Comparison of ENCODE assay signal across 32 cellular contexts in genomic region chr5:40084614-40085013, GRCh38.
"Had no signal": no experiment of that assay in that cellular context is flagged by ENCODE, and none has a peak within 500 bp of the region (broad histone marks: within the 10 kb centered on the region; RNA-seq: fewer than 3 reads in every experiment).

No MANE protein-coding gene starts in this region.

- DNase-seq: activated CD4-positive, alpha-beta memory T cell treated with anti-CD3 and anti-CD28 coated beads, Interleukin-2, amount 10 ng/mL, durations not matched to agents 7 days and 5 days; activated CD4-positive, alpha-beta T cell treated with anti-CD3 and anti-CD28 coated beads for 1 hour; activated CD4-positive, alpha-beta T cell treated with anti-CD3 and anti-CD28 coated beads for 36 hours; activated CD4-positive, alpha-beta T cell treated with anti-CD3 and anti-CD28 coated beads for 48 hours; activated CD4-positive, alpha-beta T cell treated with anti-CD3 and anti-CD28 coated beads, Interleukin-2, amount 10 ng/mL, durations not matched to agents 7 days and 5 days; activated CD4-positive, alpha-beta T cell treated with anti-CD3 and anti-CD28 coated beads, Interleukin-2, amount 50 U/mL, for 48 hours; activated CD4-positive, CD25-positive, alpha-beta regulatory T cell; activated CD8-positive, alpha-beta memory T cell treated with anti-CD3 and anti-CD28 coated beads for 24 hours; activated CD8-positive, alpha-beta memory T cell treated with anti-CD3 and anti-CD28 coated beads, Interleukin-2, amount 10 ng/mL, durations not matched to agents 7 days and 5 days; activated CD8-positive, alpha-beta memory T cell treated with anti-CD3 and anti-CD28 coated beads, Interleukin-2, amount 50 U/mL, for 48 hours; activated CD8-positive, alpha-beta T cell treated with anti-CD3 and anti-CD28 coated beads, Interleukin-2, amount 10 ng/mL, durations not matched to agents 7 days and 5 days; activated effector memory CD4-positive, alpha-beta T cell treated with Interleukin-2 at 50 U/mL for 16 hours; activated gamma-delta T cell; activated naive CD4-positive, alpha-beta T cell treated with anti-CD3 and anti-CD28 coated beads, Interleukin-2, amount 10 ng/mL, durations not matched to agents 7 days and 5 days; activated naive CD4-positive, alpha-beta T cell treated with Interleukin-2 at 50 U/mL for 16 hours; activated naive CD8-positive, alpha-beta T cell treated with anti-CD3 and anti-CD28 coated beads, Interleukin-2, amount 10 ng/mL, durations not matched to agents 7 days and 5 days; activated naive CD8-positive, alpha-beta T cell treated with anti-CD3 and anti-CD28 coated beads, Interleukin-2, amount 50 U/mL, for 24 hours; activated T-cell treated with anti-CD3 and anti-CD28 coated beads, Interleukin-2, amount 50 U/mL, for 24 hours; activated T-cell treated with anti-CD3 and anti-CD28 coated beads, Interleukin-2, amount 50 U/mL, for 48 hours; amygdala; anterior cingulate cortex; caudate nucleus; cerebellar nuclear complex; T-helper 2 cell; T-helper 9 cell; WERI-Rb-1 had no signal

- FAIRE-seq: bronchial epithelial cell, TTC549 had no signal

- H3K36me3 ChIP-seq: ascending aorta, cardiac muscle cell, WERI-Rb-1 had no signal

- ATAC-seq: activated CD4-positive, alpha-beta T cell treated with anti-CD3 and anti-CD28 coated beads for 36 hours; activated CD4-positive, CD25-positive, alpha-beta regulatory T cell treated with anti-CD3 and anti-CD28 coated beads, Interleukin-2, amount 50 U/mL, for 24 hours; activated CD8-positive, alpha-beta memory T cell treated with anti-CD3 and anti-CD28 coated beads, Interleukin-2, amount 10 ng/mL, durations not matched to agents 7 days and 5 days; activated CD8-positive, alpha-beta T cell treated with anti-CD3 and anti-CD28 coated beads, Interleukin-2, amount 10 ng/mL, durations not matched to agents 7 days and 5 days; activated naive CD8-positive, alpha-beta T cell treated with anti-CD3 and anti-CD28 coated beads, Interleukin-2, amount 50 U/mL, for 24 hours; WTC11 had no signal

- H3K9me3 ChIP-seq: ascending aorta had no signal

- H3K27ac ChIP-seq: ascending aorta, cardiac muscle cell, WERI-Rb-1 had no signal

- H3K27me3 ChIP-seq: ascending aorta, cardiac muscle cell had no signal

- H3K4me3 ChIP-seq: ascending aorta, cardiac muscle cell had no signal
